1 cellular context compared by ENCODE assay signal in the genomic region with DNA sequence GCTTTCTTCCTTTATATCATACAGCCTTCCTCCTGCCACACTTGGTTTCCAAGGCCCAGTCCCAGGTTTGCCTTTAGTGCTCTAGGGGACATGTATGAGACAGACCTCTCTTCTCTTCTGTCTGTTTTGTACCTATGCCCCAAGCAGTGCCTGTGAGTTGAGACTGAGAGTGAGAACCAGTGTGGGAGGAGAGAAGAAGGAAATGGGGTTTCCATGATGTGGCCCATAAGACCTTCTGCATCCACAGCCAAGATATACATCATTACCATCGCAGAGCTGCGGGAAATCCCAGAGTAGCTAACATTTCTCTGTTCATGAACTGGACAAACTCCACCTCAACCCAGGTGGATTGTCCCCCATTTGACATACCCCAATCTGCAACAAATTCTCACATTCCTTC.
TF ChIP-seq lines count a peak whose summit lies in the region.

No MANE protein-coding gene starts in this region.

TF ChIP-seq in GM12878, 131 proteins besides CTCF, POLR2A, EP300 and RAD21 (continued from another document):
- TF ChIP-seq, protein P1, sequence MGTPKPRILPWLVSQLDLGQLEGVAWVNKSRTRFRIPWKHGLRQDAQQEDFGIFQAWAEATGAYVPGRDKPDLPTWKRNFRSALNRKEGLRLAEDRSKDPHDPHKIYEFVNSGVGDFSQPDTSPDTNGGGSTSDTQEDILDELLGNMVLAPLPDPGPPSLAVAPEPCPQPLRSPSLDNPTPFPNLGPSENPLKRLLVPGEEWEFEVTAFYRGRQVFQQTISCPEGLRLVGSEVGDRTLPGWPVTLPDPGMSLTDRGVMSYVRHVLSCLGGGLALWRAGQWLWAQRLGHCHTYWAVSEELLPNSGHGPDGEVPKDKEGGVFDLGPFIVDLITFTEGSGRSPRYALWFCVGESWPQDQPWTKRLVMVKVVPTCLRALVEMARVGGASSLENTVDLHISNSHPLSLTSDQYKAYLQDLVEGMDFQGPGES (IDR thresholded peaks at IDR 0.05): no peak
- TF ChIP-seq POLR2AphosphoS5 (IDR thresholded peaks at IDR 0.05; ENCODE audit: low read length): 0 out of 2 replicates have a peak, but pooled peaks have one; percentile 22
- no peak for TF ChIP-seq ZNF24 (IDR thresholded peaks at IDR 0.05)
- no peak for TF ChIP-seq EZH2 (IDR thresholded peaks at IDR 0.05; ENCODE audit: borderline replicate concordance, control insufficient read depth, low read depth, low read length)
- 0 out of 2 replicates have a peak, but pooled peaks have one; percentile 2 for TF ChIP-seq SPI1 (IDR thresholded peaks at IDR 0.05; ENCODE audit: borderline replicate concordance, insufficient read depth, low read depth, low read length)
- TF ChIP-seq IKZF1 (conservative IDR thresholded peaks at IDR 0.05): peak; percentile 47
- TF ChIP-seq POU2F2 (IDR thresholded peaks at IDR 0.05; ENCODE audit: borderline replicate concordance, low read depth, low read length): no peak
- no peak for TF ChIP-seq TBL1XR1 (IDR thresholded peaks at IDR 0.05; ENCODE audit: low read depth, low read length)
- no peak for TF ChIP-seq JUND (IDR thresholded peaks at IDR 0.05; ENCODE audit: low read depth, low read length)
- TF ChIP-seq SMAD5 (IDR thresholded peaks at IDR 0.05; ENCODE audit: low read depth): no peak
- no peak for TF ChIP-seq ESRRA (IDR thresholded peaks at IDR 0.05; ENCODE audit: low read length)
- no peak for TF ChIP-seq TARDBP (IDR thresholded peaks at IDR 0.05; ENCODE audit: borderline replicate concordance)
- no peak for TF ChIP-seq CREB1 (IDR thresholded peaks at IDR 0.05; ENCODE audit: low read depth)
- TF ChIP-seq SREBF1 (IDR thresholded peaks at IDR 0.05; ENCODE audit: low read length): no peak
- TF ChIP-seq BHLHE40 (IDR thresholded peaks at IDR 0.05; ENCODE audit: borderline replicate concordance in 1 of 2, low read depth in 2 of 2, low read length in 1 of 2): no peak
- no peak for TF ChIP-seq STAT1 (conservative IDR thresholded peaks at IDR 0.05)
- no peak for TF ChIP-seq FOXK2 (IDR thresholded peaks at IDR 0.05)
- TF ChIP-seq NR2C2 (IDR thresholded peaks at IDR 0.05; ENCODE audit: borderline replicate concordance, control insufficient read depth, insufficient read length, low read depth): no peak
- no peak for TF ChIP-seq PAX5 (IDR thresholded peaks at IDR 0.05; ENCODE audit: borderline replicate concordance, low read depth, low read length)
